1 cellular context compared by ENCODE assay signal in genomic region chr6:97198181-97198580, GRCh38.
TF ChIP-seq lines count a peak whose summit lies in the region.

No MANE protein-coding gene starts in this region.

TF ChIP-seq in IMR-90, 13 proteins besides CTCF, POLR2A, EP300 and RAD21 (continued from another document):
- no peak for TF ChIP-seq USF2 (IDR thresholded peaks at IDR 0.05; ENCODE audit: low read depth, low read length)
- no peak for TF ChIP-seq MAFK (IDR thresholded peaks at IDR 0.05; ENCODE audit: low read depth, low read length)
- no peak for TF ChIP-seq CEBPB (IDR thresholded peaks at IDR 0.05; ENCODE audit: low read depth, low read length)
- no peak for TF ChIP-seq BHLHE40 (IDR thresholded peaks at IDR 0.05; ENCODE audit: low read depth, low read length)
- TF ChIP-seq MAZ (IDR thresholded peaks at IDR 0.05; ENCODE audit: borderline replicate concordance, low read depth, low read length), result no peak
- TF ChIP-seq RFX5 (IDR thresholded peaks at IDR 0.05; ENCODE audit: low read depth, low read length), result no peak
- no peak for TF ChIP-seq SMC3 (IDR thresholded peaks at IDR 0.05; ENCODE audit: low read depth, low read length)
- no peak for TF ChIP-seq MXI1 (IDR thresholded peaks at IDR 0.05; ENCODE audit: borderline replicate concordance, low read depth, low read length)
- no peak for TF ChIP-seq CHD1 (IDR thresholded peaks at IDR 0.05; ENCODE audit: low read depth, low read length)
- no peak for TF ChIP-seq RCOR1 (IDR thresholded peaks at IDR 0.05; ENCODE audit: insufficient replicate concordance, low read length)
- no peak for TF ChIP-seq NFE2L2 (IDR thresholded peaks at IDR 0.05; ENCODE audit: low read depth, low read length)
